In genomic region chr2:57759822-57760300, GRCh38 we compare ENCODE assay signal across 8 cellular contexts.
DNase-seq lines count a peak whose midpoint lies in the region; ATAC-seq and TF ChIP-seq lines count a peak whose summit lies in the region.

No MANE protein-coding gene starts in this region.

- peak; percentile 91 for ATAC-seq in GM21367 (IDR thresholded peaks at IDR 0.05; ENCODE audit: unreplicated experiment)
- peak; percentile 99 for ATAC-seq in mucosa of descending colon

- no peaks in the 10 kb centered on the region for H3K36me3 ChIP-seq in mucosa of descending colon (ENCODE audit: low read depth)

- peak; percentile 86 for TF ChIP-seq CTCF in mucosa of descending colon (IDR thresholded peaks at IDR 0.05)

- peaks cover 6% of the 10 kb centered on the region for H3K4me1 ChIP-seq in mucosa of descending colon (ENCODE audit: low read depth)

- intact Hi-C loops in mucosa of descending colon (cut with DNase I, micrococcal nuclease): no loop called here

- DNase-seq in Caki2 (ENCODE audit: low read depth): peak; percentile 74
- peak; percentile 28 for DNase-seq in HS-5 (ENCODE audit: low read depth)
- peak; percentile 52 to 62 for DNase-seq in NOMO-1 (lab: John Stamatoyannopoulos, UW; ENCODE audit: unreplicated experiment in 2 of 2)
- peak; percentile 41 for DNase-seq in activated CD8-positive, alpha-beta memory T cell treated with anti-CD3 and anti-CD28 coated beads, Interleukin-2, amount 50 U/mL, for 24 hours (ENCODE audit: extremely low read depth)
- peak; percentile 52 for DNase-seq in epidermal melanocyte (ENCODE audit: insufficient read length, low spot score)
- peak; percentile 75 to 88 (median 88) for DNase-seq in mucosa of descending colon
- DNase-seq in stimulated activated CD8-positive, alpha-beta memory T cell treated with anti-CD3 and anti-CD28 coated beads, Interleukin-4, amount 100 ng/mL, for 1 hour (ENCODE audit: low read depth in 2 of 2, low spot score in 1 of 2): peak; percentile 27 to 48

- H3K9me3 ChIP-seq in mucosa of descending colon: no peaks in the 10 kb centered on the region

- in situ Hi-C loops in Caki2 (cut with HindIII; ENCODE audit: low pct_unique_long_range_greater_than_20kb, low sequenced_read_pairs): no loop called here

- no peak overlapping the region for H3K4me3 ChIP-seq in mucosa of descending colon

Comparison
In these comparisons a context has a peak if more than half of its experiments do, and no peak if none do; other contexts are left out.
1. DNase-seq: peak in every context shown above with its lines; median percentile 88 in mucosa of descending colon; 74 in Caki2; 57 in NOMO-1; 52 in epidermal melanocyte; 41 in activated CD8-positive, alpha-beta memory T cell treated with anti-CD3 and anti-CD28 coated beads, Interleukin-2, amount 50 U/mL, for 24 hours; 38 in stimulated activated CD8-positive, alpha-beta memory T cell treated with anti-CD3 and anti-CD28 coated beads, Interleukin-4, amount 100 ng/mL, for 1 hour; 28 in HS-5.